Comparison of ENCODE assay signal across 9 cellular contexts in genomic region chr2:109218087-109218791, GRCh38.
DNase-seq lines count a peak whose midpoint lies in the region; ATAC-seq, FAIRE-seq and TF ChIP-seq lines count a peak whose summit lies in the region.
"Had no signal": no experiment of that assay in that cellular context is flagged by ENCODE, and none has a peak within 500 bp of the region (broad histone marks: within the 10 kb centered on the region; RNA-seq: fewer than 3 reads in every experiment).

No MANE protein-coding gene starts in this region.

- intact Hi-C loops in thyroid gland (cut with DNase I), result no loop called here

- no peaks in the 10 kb centered on the region for H3K36me3 ChIP-seq in small intestine (ENCODE audit: control insufficient read depth in 2 of 2, insufficient read depth in 2 of 2, low read length in 2 of 2)
- H3K36me3 ChIP-seq in thyroid gland, result no peaks in the 10 kb centered on the region

- H3K4me1 ChIP-seq in small intestine (ENCODE audit: control insufficient read depth in 2 of 2, insufficient read depth in 1 of 2, low read depth in 1 of 2, low read length in 1 of 2) (no peaks in the 10 kb centered on the region), thyroid gland (peaks cover 0 to 9% of the 10 kb centered on the region in 2 donors)
- H3K4me1 ChIP-seq: A549 had no signal

- TF ChIP-seq CTCF in thyroid gland (IDR thresholded peaks at IDR 0.05), result no peak

- H3K9me3 ChIP-seq in small intestine (ENCODE audit: control insufficient read depth, low read depth), result no peaks in the 10 kb centered on the region
- no peaks in the 10 kb centered on the region for H3K9me3 ChIP-seq in thyroid gland
- H3K9me3 ChIP-seq: A549 had no signal

- peak overlapping the region in 1 of 2 donors; percentile 82 for H3K27ac ChIP-seq in small intestine (ENCODE audit: low read depth in 1 of 2, low read length in 1 of 2)
- no peak overlapping the region for H3K27ac ChIP-seq in thyroid gland
- H3K27ac ChIP-seq: A549 had no signal

- H3K4me3 ChIP-seq in small intestine (ENCODE audit: low read depth in 1 of 2, low read length in 2 of 2) (no peak overlapping the region), thyroid gland (replicated peaks in 1 of 3) (no peak overlapping the region)
- H3K4me3 ChIP-seq: A549 had no signal

- peak; percentile 37 for ATAC-seq in HG03060 (IDR thresholded peaks at IDR 0.05; ENCODE audit: low read depth, unreplicated experiment)
- ATAC-seq in HG02970 (IDR thresholded peaks at IDR 0.05; ENCODE audit: low FRiP score, unreplicated experiment), result no peak
- ATAC-seq: A549 had no signal

- WGBS in small intestine, 3 donors, result 30 to 45% (median 33%) methylated on average over 6 of the region's 6 CpGs
- WGBS in thyroid gland, 2 donors, result 71 to 72% methylated on average over 6 of the region's 6 CpGs

- H3K27me3 ChIP-seq in small intestine (ENCODE audit: control insufficient read depth in 2 of 2, insufficient read depth in 2 of 2, low read length in 2 of 2) (no peaks in the 10 kb centered on the region), thyroid gland (no peaks in the 10 kb centered on the region)

- peak; percentile 70 for DNase-seq in NCI-H2107 treated with DMSO at 0.1 percent for 48 hours (lab: John Stamatoyannopoulos, UW; ENCODE audit: unreplicated experiment)
- no peak for DNase-seq in NCI-H2107 (lab: John Stamatoyannopoulos, UW)
- DNase-seq in astrocyte of the hippocampus (ENCODE audit: low read depth, low spot score), result peak; percentile 53
- peak; percentile 48 for DNase-seq in small intestine
- DNase-seq in thyroid gland, result no peak
- no peak for DNase-seq in cerebellar cortex (ENCODE audit: low spot score)

- TF ChIP-seq POLR2A in thyroid gland (IDR thresholded peaks at IDR 0.05), result no peak

- no peak for FAIRE-seq in small intestine (lab: Jason Lieb, UNC)
- FAIRE-seq: A549 had no signal

Comparison
In these comparisons a context has a peak if more than half of its experiments do, and no peak if none do; other contexts are left out.
1. DNase-seq: peak in NCI-H2107 treated with DMSO at 0.1 percent for 48 hours (single experiment), astrocyte of the hippocampus (single experiment) and small intestine (single experiment); none in NCI-H2107 (single experiment), thyroid gland (0 of 2) and cerebellar cortex (single experiment).